8 cellular contexts compared by ENCODE assay signal in genomic region chr2:74179063-74179865, GRCh38. TPM values are rescaled to one million over a fixed set of nuclear protein-coding genes. Genes with fewer than 3 reads are reported as not detected.
DNase-seq lines count a peak whose midpoint lies in the region; ATAC-seq, FAIRE-seq and TF ChIP-seq lines count a peak whose summit lies in the region.

No MANE protein-coding gene starts in this region.

- H3K4me1 ChIP-seq in heart left ventricle, result peaks cover 0 to 60% (median 27%) of the 10 kb centered on the region in 12 donors
- H3K4me1 ChIP-seq in smooth muscle cell (ENCODE audit: low read depth), result peaks cover 11% of the 10 kb centered on the region

- DNase-seq in heart left ventricle (peak in 1 of 5 donors; percentile 33), smooth muscle cell (lab: John Stamatoyannopoulos, UW; ENCODE audit: unreplicated experiment) (no peak), HuH-7 (ENCODE audit: low spot score) (no peak), frontal cortex (ENCODE audit: low spot score in 2 of 2) (no peak), sciatic nerve (ENCODE audit: low spot score) (no peak)

- H2AFZ ChIP-seq in smooth muscle cell (ENCODE audit: low read depth), result peak overlapping the region; percentile 57

- H3K27ac ChIP-seq in heart left ventricle (peak overlapping the region in 10 of 12 donors; percentile 25 to 98 (median 94)), smooth muscle cell (ENCODE audit: low read depth) (no peak overlapping the region)

- peak overlapping the region; percentile 92 for H3K4me3 ChIP-seq in WI38 (ENCODE audit: low read depth, low read length)
- peak overlapping the region; percentile 12 to 94 (median 76) for H3K4me3 ChIP-seq in heart left ventricle
- peak overlapping the region; percentile 97 for H3K4me3 ChIP-seq in smooth muscle cell

- WGBS in heart left ventricle, 4 donors, result 50 to 57% (median 56%) methylated on average over 23 to 25 of the region's 25 CpGs
- 53% methylated on average over 20 of the region's 25 CpGs for WGBS in smooth muscle cell (ENCODE audit: low lambda C conversion rate)

- peaks cover 9% of the 10 kb centered on the region for H3F3A ChIP-seq in smooth muscle cell (ENCODE audit: low read depth)

- no peak for FAIRE-seq in frontal cortex (lab: Jason Lieb, UNC)

- H3K36me3 ChIP-seq in heart left ventricle, result peaks cover 0 to 5% (median 0%) of the 10 kb centered on the region in 9 donors
- H3K36me3 ChIP-seq in smooth muscle cell (ENCODE audit: low read depth), result no peaks in the 10 kb centered on the region

- no peaks in the 10 kb centered on the region for H3K27me3 ChIP-seq in heart left ventricle
- no peaks in the 10 kb centered on the region for H3K27me3 ChIP-seq in smooth muscle cell (ENCODE audit: low read depth)

- peak; percentile 1 for ATAC-seq in GM18505 (IDR thresholded peaks at IDR 0.05; ENCODE audit: unreplicated experiment)
- peak; percentile 7 for ATAC-seq in HG02840 (IDR thresholded peaks at IDR 0.05; ENCODE audit: low FRiP score, unreplicated experiment)
- ATAC-seq in heart left ventricle, result peak in 2 of 4 donors; percentile 2 to 7
- ATAC-seq in sciatic nerve, result no peak

- no peak for TF ChIP-seq CTCF in WI38 (IDR thresholded peaks at IDR 0.05; ENCODE audit: low read depth, low read length)
- TF ChIP-seq CTCF in heart left ventricle (IDR thresholded peaks at IDR 0.05), result peak in 8 of 12 donors; percentile 15 to 47 (median 32)
- TF ChIP-seq CTCF in smooth muscle cell (IDR thresholded peaks at IDR 0.05; ENCODE audit: borderline replicate concordance, insufficient read depth, poor library complexity, severe bottlenecking), result peak; percentile 36

- TF ChIP-seq POLR2A in GM18505 (IDR thresholded peaks at IDR 0.05; ENCODE audit: borderline replicate concordance, extremely low read depth, insufficient read depth, insufficient read length) (no peak), heart left ventricle (IDR thresholded peaks at IDR 0.05) (peak in 1 of 2 donors; percentile 26)

- peaks cover 42% of the 10 kb centered on the region for H3K79me2 ChIP-seq in smooth muscle cell (ENCODE audit: low read depth)

- peaks cover 39% of the 10 kb centered on the region for H4K20me1 ChIP-seq in smooth muscle cell (ENCODE audit: low read depth)

- H3K9ac ChIP-seq in smooth muscle cell (ENCODE audit: low read depth), result no peak overlapping the region

- H3K4me2 ChIP-seq in smooth muscle cell, result peak overlapping the region; percentile 99

- intact Hi-C loops in heart left ventricle (cut with DNase I), result loop anchor here in 2 of 10 donors (2.0 kb wide), 3 partner anchors 20 to 58 kb away; partner anchors contain the start of gene MTHFD2 (in 1 of the 2)
- intact Hi-C loops in sciatic nerve (cut with DNase I), result no loop called here

- no peaks in the 10 kb centered on the region for H3K9me3 ChIP-seq in heart left ventricle
- H3K9me3 ChIP-seq in smooth muscle cell (replicated peaks; ENCODE audit: low read depth), result no peaks in the 10 kb centered on the region

RNA-seq across cellular contexts. Expression of gene MOB1A, which starts 0.6 kb away (rescaled TPM):
- total RNA-seq in heart left ventricle, result 100 to 1,000 TPM in 1 of 9 donors, 10 to 100 TPM in 8; 42.2 to 104 (median 55.4) TPM
- 10 to 100 TPM; 15.0 to 33.8 TPM for polyA plus RNA-seq in heart left ventricle
- 98.1 and 140 TPM in 2 replicates for total RNA-seq in smooth muscle cell
- polyA plus RNA-seq in smooth muscle cell, result 41.5 and 45.2 TPM in 2 replicates
- 51.8 TPM for total RNA-seq in frontal cortex
- total RNA-seq in sciatic nerve, result 82.7 TPM

RNA-seq across cellular contexts. Expression of gene MTHFD2, which starts 19.2 kb away (rescaled TPM):
- 10 to 100 TPM; 13.0 to 40.5 (median 17.5) TPM for total RNA-seq in heart left ventricle
- polyA plus RNA-seq in heart left ventricle, result 10 to 100 TPM; 12.9 to 27.6 TPM
- 136 and 159 TPM in 2 replicates for total RNA-seq in smooth muscle cell
- 63.6 and 74.2 TPM in 2 replicates for polyA plus RNA-seq in smooth muscle cell
- 28.1 TPM for total RNA-seq in frontal cortex
- total RNA-seq in sciatic nerve, result 18.6 TPM

RNA-seq across cellular contexts. Expression of gene BOLA3, which starts 31.6 kb away (rescaled TPM):
- total RNA-seq in heart left ventricle, result 100 to 1,000 TPM in 1 of 9 donors, 10 to 100 TPM in 8; 52.2 to 165 (median 65.3) TPM
- polyA plus RNA-seq in heart left ventricle, result 100 to 1,000 TPM in 1 of 2 donors, 10 to 100 TPM in 1; 56.0 to 242 TPM
- 87.5 and 99.7 TPM in 2 replicates for total RNA-seq in smooth muscle cell
- 93.8 and 100 TPM in 2 replicates for polyA plus RNA-seq in smooth muscle cell
- 29.8 TPM for total RNA-seq in frontal cortex
- 13.0 TPM for total RNA-seq in sciatic nerve
